Comparison of ENCODE assay signal across 15 cellular contexts in the genomic region with DNA sequence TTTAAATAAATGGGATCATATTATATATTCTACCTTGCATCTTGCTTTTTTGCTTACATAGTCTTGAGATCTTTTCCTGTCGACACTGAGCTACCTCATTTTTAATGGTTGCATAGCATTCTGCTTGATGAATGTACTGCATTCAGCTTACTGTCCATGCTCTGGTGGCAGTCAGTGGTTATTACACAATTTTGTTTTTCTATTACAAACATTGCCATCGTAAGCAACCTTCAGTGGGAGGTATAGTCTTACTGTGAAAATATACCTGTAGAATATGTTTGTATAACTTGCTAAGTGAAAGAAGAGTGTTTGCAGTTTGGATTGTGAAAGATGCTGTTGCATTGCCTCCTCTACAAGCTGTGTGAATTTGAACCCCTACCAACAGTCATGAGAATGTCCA. TPM values are rescaled to one million over a fixed set of nuclear protein-coding genes. Genes with fewer than 3 reads are reported as not detected.
DNase-seq lines count a peak whose midpoint lies in the region; FAIRE-seq and TF ChIP-seq lines count a peak whose summit lies in the region.
"Had no signal": no experiment of that assay in that cellular context is flagged by ENCODE, and none has a peak within 500 bp of the region (broad histone marks: within the 10 kb centered on the region; RNA-seq: fewer than 3 reads in every experiment).

No MANE protein-coding gene starts in this region.

- CTCF ChIA-PET in MCF 10A (lab: Yijun Ruan, JAX) (interaction anchor here (0.8 to 7.5 kb wide), 3 partner anchors 13 to 780 kb away, joined by 3 to 59 read pairs (median 4); no protein-coding TSS in a partner anchor), mammary epithelial cell (lab: Charles Lee; ENCODE audit: low non-redundant PET) (interaction anchor here (0.7 kb wide), 1 partner anchor 335 kb away, joined by 5 read pairs; no protein-coding TSS in a partner anchor)

- H3K79me2 ChIP-seq in mammary epithelial cell (ENCODE audit: insufficient read depth, low read length) (no peaks in the 10 kb centered on the region), OCI-LY1 (ENCODE audit: insufficient read depth, low read length) (no peaks in the 10 kb centered on the region)

- H3K4me1 ChIP-seq in mammary epithelial cell (ENCODE audit: insufficient read depth, low read length) (peaks cover 6% of the 10 kb centered on the region), OCI-LY1 (ENCODE audit: insufficient read depth, low read length, severe bottlenecking) (peaks cover 24% of the 10 kb centered on the region), small intestine (ENCODE audit: control insufficient read depth in 2 of 2, insufficient read depth in 1 of 2, low read depth in 1 of 2, low read length in 1 of 2) (no peaks in the 10 kb centered on the region), esophagus muscularis mucosa (no peaks in the 10 kb centered on the region)
- H3K4me1 ChIP-seq: SJCRH30 had no signal

- no peak overlapping the region for H3K27ac Mint-ChIP-seq in MCF 10A (ENCODE audit: low read depth, unreplicated experiment)
- H3K27ac Mint-ChIP-seq: stimulated activated naive B cell treated with anti-CD40 and anti-IgM and Interleukin-4, amounts not matched to agents 10 μg/mL and 1 μg/mL and 100 μg/mL, for 72 hours had no signal

- H3K36me3 Mint-ChIP-seq in MCF 10A (ENCODE audit: insufficient read depth, unreplicated experiment): peaks cover 70% of the 10 kb centered on the region

- peaks cover 23% of the 10 kb centered on the region for H3K36me3 ChIP-seq in mammary epithelial cell (ENCODE audit: insufficient read depth, low read length)
- peaks cover 66% of the 10 kb centered on the region for H3K36me3 ChIP-seq in OCI-LY1 (ENCODE audit: insufficient read depth, low read length)
- H3K36me3 ChIP-seq in small intestine (ENCODE audit: control insufficient read depth in 2 of 2, insufficient read depth in 2 of 2, low read length in 2 of 2): peaks cover 8 to 23% of the 10 kb centered on the region in 2 donors
- H3K36me3 ChIP-seq in esophagus muscularis mucosa: peaks cover 51 to 83% (median 66%) of the 10 kb centered on the region in 4 donors

- POLR2A ChIA-PET in MCF 10A (lab: Yijun Ruan, JAX): no interaction called here

- BruUV-seq in MCF 10A (replicated peaks; lab: Mats Ljungman, UMichigan): no TSS peak
- no TSS peak for BruUV-seq in mammary epithelial cell (replicated peaks; lab: Mats Ljungman, UMichigan)

- dilution Hi-C loops in mammary epithelial cell (cut with HindIII; ENCODE audit: low sequenced_read_pairs): loop anchor here (5.0 kb wide), 1 partner anchor 48 kb away; no protein-coding TSS in a partner anchor

- H3K9me3 Mint-ChIP-seq in MCF 10A (ENCODE audit: unreplicated experiment): no peaks in the 10 kb centered on the region

- no peaks in the 10 kb centered on the region for H4K20me1 ChIP-seq in mammary epithelial cell (ENCODE audit: insufficient read depth, low read length)
- no peaks in the 10 kb centered on the region for H4K20me1 ChIP-seq in OCI-LY1 (ENCODE audit: insufficient read depth, low read length)

- no peaks in the 10 kb centered on the region for H3K9me2 ChIP-seq in OCI-LY1 (ENCODE audit: low read depth, low read length)

- FAIRE-seq in small intestine (lab: Jason Lieb, UNC): no peak
- FAIRE-seq: TTC549 had no signal

- H3K9ac ChIP-seq in mammary epithelial cell (ENCODE audit: insufficient read depth, low read length): no peak overlapping the region
- H3K9ac ChIP-seq in OCI-LY1 (ENCODE audit: low read length): no peak overlapping the region

- H3K9me3 ChIP-seq in mammary epithelial cell (replicated peaks; ENCODE audit: insufficient read depth, low read length): no peaks in the 10 kb centered on the region
- no peaks in the 10 kb centered on the region for H3K9me3 ChIP-seq in OCI-LY1 (ENCODE audit: low read length)
- no peaks in the 10 kb centered on the region for H3K9me3 ChIP-seq in small intestine (ENCODE audit: control insufficient read depth, low read depth)
- H3K9me3 ChIP-seq in esophagus muscularis mucosa: no peaks in the 10 kb centered on the region
- H3K9me3 ChIP-seq: SJCRH30 had no signal

- in situ Hi-C loops in mammary epithelial cell (cut with MboI; ENCODE audit: low sequenced_read_pairs in 2 of 2): no loop called here

- H3K4me1 Mint-ChIP-seq in MCF 10A (ENCODE audit: insufficient read depth, unreplicated experiment): peaks cover 8% of the 10 kb centered on the region
- H3K4me1 Mint-ChIP-seq: stimulated activated naive B cell treated with anti-CD40 and anti-IgM and Interleukin-4, amounts not matched to agents 10 μg/mL and 1 μg/mL and 100 μg/mL, for 72 hours had no signal

- DNase-seq in MCF 10A (ENCODE audit: unreplicated experiment) (peak; percentile 42), mammary epithelial cell (no peak), choroid plexus epithelial cell (ENCODE audit: low read depth) (peak; percentile 42), small intestine (peak; percentile 64), 8988T (no peak), esophagus muscularis mucosa (ENCODE audit: extremely low spot score) (no peak), NCI-H524 treated with DMSO at 0.1 percent for 48 hours (lab: John Stamatoyannopoulos, UW) (no peak)
- DNase-seq: NCI-H1436; NCI-H748 treated with DMSO at 0.1 percent for 48 hours; SJCRH30; stimulated activated CD4-positive, alpha-beta T cell treated with anti-CD3 and anti-CD28 coated beads, Interleukin-4, amount 100 ng/mL, for 1 hour; stimulated activated naive B cell treated with anti-CD40 and anti-IgM and Interleukin-4, amounts not matched to agents 10 μg/mL and 1 μg/mL and 100 μg/mL, for 72 hours had no signal

- TF ChIP-seq EP300 in esophagus muscularis mucosa (IDR thresholded peaks at IDR 0.05): no peak

- H3K27me3 ChIP-seq in mammary epithelial cell (ENCODE audit: insufficient read depth, low read length) (no peaks in the 10 kb centered on the region), OCI-LY1 (ENCODE audit: insufficient read depth, low read length) (no peaks in the 10 kb centered on the region), small intestine (ENCODE audit: control insufficient read depth in 2 of 2, insufficient read depth in 2 of 2, low read length in 2 of 2) (no peaks in the 10 kb centered on the region), esophagus muscularis mucosa (no peaks in the 10 kb centered on the region)
- H3K27me3 ChIP-seq: SJCRH30 had no signal

- intact Hi-C loops in MCF 10A (cut with micrococcal nuclease) (no loop called here), mammary epithelial cell (cut with micrococcal nuclease) (no loop called here), esophagus muscularis mucosa (cut with DNase I) (no loop called here)

- H3K27me3 Mint-ChIP-seq in MCF 10A (ENCODE audit: insufficient read depth, unreplicated experiment): no peaks in the 10 kb centered on the region
- H3K27me3 Mint-ChIP-seq: stimulated activated naive B cell treated with anti-CD40 and anti-IgM and Interleukin-4, amounts not matched to agents 10 μg/mL and 1 μg/mL and 100 μg/mL, for 72 hours had no signal

- H3K27ac ChIP-seq in mammary epithelial cell (ENCODE audit: insufficient read depth, low read depth, low read length) (no peak overlapping the region), OCI-LY1 (ENCODE audit: low read depth, low read length, poor library complexity, severe bottlenecking) (no peak overlapping the region), small intestine (ENCODE audit: low read depth in 1 of 2, low read length in 1 of 2) (no peak overlapping the region), esophagus muscularis mucosa (replicated peaks in 1 of 4) (no peak overlapping the region)
- H3K27ac ChIP-seq: SJCRH30 had no signal

- H2AFZ ChIP-seq in mammary epithelial cell (ENCODE audit: low read depth, low read length) (no peak overlapping the region), OCI-LY1 (ENCODE audit: low read length) (no peak overlapping the region)

- no peaks in the 10 kb centered on the region for H3F3A ChIP-seq in OCI-LY1 (ENCODE audit: insufficient read depth, low read length)

- H3K4me3 ChIP-seq in mammary epithelial cell (replicated peaks in 1 of 3; ENCODE audit: insufficient read depth in 1 of 3, low read depth in 2 of 3, low read length in 3 of 3) (no peak overlapping the region), OCI-LY1 (ENCODE audit: low read depth, low read length, poor library complexity, severe bottlenecking) (no peak overlapping the region), choroid plexus epithelial cell (ENCODE audit: low read depth, low read length) (no peak overlapping the region), small intestine (ENCODE audit: low read depth in 1 of 2, low read length in 2 of 2) (no peak overlapping the region), esophagus muscularis mucosa (no peak overlapping the region)
- H3K4me3 ChIP-seq: SJCRH30 had no signal

- WGBS in mammary epithelial cell (ENCODE audit: low coverage, missing lambda C conversion rate): 100% methylated on average over 2 of the region's 2 CpGs
- WGBS in small intestine, 3 donors: 91 to 98% (median 96%) methylated on average over 2 of the region's 2 CpGs
- WGBS in esophagus muscularis mucosa: 96% methylated on average over 2 of the region's 2 CpGs

- no peak overlapping the region for H3K4me2 ChIP-seq in mammary epithelial cell (ENCODE audit: insufficient read depth, low read depth, low read length)
- H3K4me2 ChIP-seq in OCI-LY1 (ENCODE audit: low read length): no peak overlapping the region

- no peak for TF ChIP-seq POLR2A in esophagus muscularis mucosa (IDR thresholded peaks at IDR 0.05; ENCODE audit: low read depth)

- H3K4me3 Mint-ChIP-seq in MCF 10A (ENCODE audit: unreplicated experiment): no peak overlapping the region
- H3K4me3 Mint-ChIP-seq: stimulated activated naive B cell treated with anti-CD40 and anti-IgM and Interleukin-4, amounts not matched to agents 10 μg/mL and 1 μg/mL and 100 μg/mL, for 72 hours had no signal

- TF ChIP-seq CTCF in MCF 10A (IDR thresholded peaks at IDR 0.05; ENCODE audit: unreplicated experiment) (no peak), mammary epithelial cell (conservative IDR thresholded peaks at IDR 0.05 in 1 of 2, IDR thresholded peaks at IDR 0.05 in 1 of 2; ENCODE audit: extremely low read depth in 1 of 2, insufficient read depth in 1 of 2, low read depth in 1 of 2, low read length in 2 of 2) (peak in 1 of 2 donors; percentile 24), OCI-LY1 (IDR thresholded peaks at IDR 0.05; ENCODE audit: low read length) (peak; percentile 26; the same call in 1 of the 2 replicates), choroid plexus epithelial cell (conservative IDR thresholded peaks at IDR 0.05; ENCODE audit: low read depth, low read length) (peak; percentile 38), esophagus muscularis mucosa (IDR thresholded peaks at IDR 0.05) (peak in 1 of 3 experiments; percentile 9)

RNA-seq across cellular contexts. Expression of a gene that starts 43.4 kb away (rescaled TPM):
- total RNA-seq in MCF 10A (2022): 79.0 and 101 TPM in 2 replicates
- total RNA-seq in mammary epithelial cell: 10 to 100 TPM; 72.2 to 72.9 TPM
- polyA plus RNA-seq in mammary epithelial cell: 34.0 TPM
- 29.6 TPM for polyA minus RNA-seq in mammary epithelial cell
- polyA plus RNA-seq in small intestine: 10 to 100 TPM; 40.0 to 55.0 (median 54.3) TPM
- 10 to 100 TPM; 45.5 to 54.4 (median 51.1) TPM for total RNA-seq in esophagus muscularis mucosa

RNA-seq across cellular contexts. Expression of a gene that starts 52.0 kb away (rescaled TPM):
- total RNA-seq in MCF 10A (2022): not detected in 2 replicates
- total RNA-seq in mammary epithelial cell: not detected
- polyA plus RNA-seq in mammary epithelial cell: 0.01 TPM
- not detected for polyA minus RNA-seq in mammary epithelial cell
- 100 to 1,000 TPM in 1 of 3 donors, 10 to 100 TPM in 2; 37.0 to 332 (median 100.0) TPM for polyA plus RNA-seq in small intestine
- not detected for total RNA-seq in esophagus muscularis mucosa
- total RNA-seq: pulmonary artery endothelial cell, SJCRH30 had no signal

Comparison
In these comparisons a context has a peak if more than half of its experiments do, and no peak if none do; other contexts are left out.
1. DNase-seq: peak in MCF 10A (single experiment), choroid plexus epithelial cell (single experiment) and small intestine (single experiment); none in mammary epithelial cell (single experiment), 8988T (single experiment), esophagus muscularis mucosa (single experiment) and NCI-H524 treated with DMSO at 0.1 percent for 48 hours (single experiment).